In genomic region chr9:136795027-136795402, GRCh38 we compare ENCODE assay signal across 18 cellular contexts. TPM values are rescaled to one million over a fixed set of nuclear protein-coding genes. Genes with fewer than 3 reads are reported as not detected.
A peak's percentile ranks its signal among the peaks of the same experiment; 100 is the strongest.
DNase-seq lines count a peak whose midpoint lies in the region; ATAC-seq and TF ChIP-seq lines count a peak whose summit lies in the region.
"Had no signal": no experiment of that assay in that cellular context is flagged by ENCODE, and none has a peak within 500 bp of the region (broad histone marks: within the 10 kb centered on the region; RNA-seq: fewer than 3 reads in every experiment).

No MANE protein-coding gene starts in this region.

- H3K79me2 ChIP-seq in hepatocyte = peaks cover 28% of the 10 kb centered on the region

- H3K4me3 ChIP-seq in cardiac muscle cell (no peak overlapping the region), hepatocyte (no peak overlapping the region), neutrophil (ENCODE audit: low read depth in 1 of 2, low read length in 1 of 2) (peak overlapping the region in 1 of 2 experiments; percentile 10)
- H3K4me3 ChIP-seq: GM23338, K562 had no signal

- peak overlapping the region; percentile 29 for H3K4me2 ChIP-seq in hepatocyte
- H3K4me2 ChIP-seq: GM23338 had no signal

- no peak overlapping the region for H2AFZ ChIP-seq in hepatocyte
- H2AFZ ChIP-seq: GM23338 had no signal

- H3K27ac ChIP-seq in cardiac muscle cell = peak overlapping the region; percentile 99
- peak overlapping the region; percentile 97 for H3K27ac ChIP-seq in hepatocyte
- H3K27ac ChIP-seq in neutrophil = peak overlapping the region; percentile 61

- no peaks in the 10 kb centered on the region for H3K27me3 ChIP-seq in cardiac muscle cell
- no peaks in the 10 kb centered on the region for H3K27me3 ChIP-seq in hepatocyte
- peaks cover 40% of the 10 kb centered on the region for H3K27me3 ChIP-seq in neutrophil

- intact Hi-C loops in left cardiac atrium (cut with DNase I) = loop anchor here in 1 of 2 donors (10.0 kb wide), 1 partner anchor 50 kb away; the partner anchor contains the start of genes AJM1 and PHPT1

- TF ChIP-seq CTCF in cardiac muscle cell (IDR thresholded peaks at IDR 0.05; ENCODE audit: low read depth, low read length) (no peak), hepatocyte (IDR thresholded peaks at IDR 0.05; ENCODE audit: poor library complexity) (no peak), neutrophil (IDR thresholded peaks at IDR 0.05) (no peak), GM20000 (IDR thresholded peaks at IDR 0.05; ENCODE audit: extremely low read depth, missing control alignments) (no peak)

- no peaks in the 10 kb centered on the region for H4K20me1 ChIP-seq in hepatocyte (ENCODE audit: insufficient read depth, poor library complexity, severe bottlenecking)

- no peak for DNase-seq in cardiac muscle cell (ENCODE audit: low read depth in 1 of 2, low spot score in 1 of 2)
- DNase-seq in left cardiac atrium = no peak
- peak; percentile 14 for DNase-seq in GF-D8 (lab: John Stamatoyannopoulos, UW)
- DNase-seq in hepatocyte (ENCODE audit: low spot score) = no peak
- no peak for DNase-seq in stimulated activated CD4-positive, alpha-beta T cell treated with anti-CD3 and anti-CD28 coated beads, Interleukin-2, amount 100 ng/mL, for 48 hours
- no peak for DNase-seq in GM20000 (ENCODE audit: low spot score)
- DNase-seq: CD4-positive, alpha-beta T cell; DND-41; GDM1; NCI-H1092; NCI-H1694; NCI-H446 treated with DMSO at 0.1 percent for 48 hours; NCI-H748 treated with DMSO at 0.1 percent for 48 hours; SHP77 had no signal

- ATAC-seq in left cardiac atrium = no peak
- ATAC-seq in HG02852 (IDR thresholded peaks at IDR 0.05; ENCODE audit: unreplicated experiment) = no peak
- ATAC-seq: GM23338, K562 had no signal

- no peaks in the 10 kb centered on the region for H3K9me2 ChIP-seq in hepatocyte (replicated peaks; ENCODE audit: insufficient read depth)

- H3K9me3 ChIP-seq in cardiac muscle cell (ENCODE audit: low read depth) = no peaks in the 10 kb centered on the region
- no peaks in the 10 kb centered on the region for H3K9me3 ChIP-seq in hepatocyte (ENCODE audit: low read depth)
- H3K9me3 ChIP-seq in neutrophil = no peaks in the 10 kb centered on the region

- no peaks in the 10 kb centered on the region for H3K36me3 ChIP-seq in cardiac muscle cell
- H3K36me3 ChIP-seq in hepatocyte (replicated peaks; ENCODE audit: insufficient read depth, low read depth) = no peaks in the 10 kb centered on the region
- no peaks in the 10 kb centered on the region for H3K36me3 ChIP-seq in neutrophil

- H3K4me1 ChIP-seq in cardiac muscle cell (ENCODE audit: low read depth) (peaks cover 55% of the 10 kb centered on the region), hepatocyte (ENCODE audit: insufficient read depth) (peaks cover 62% of the 10 kb centered on the region), neutrophil (ENCODE audit: control insufficient read depth in 1 of 2, insufficient read depth in 1 of 2, low read depth in 1 of 2, low read length in 1 of 2) (peaks cover 51 to 69% of the 10 kb centered on the region in 2 experiments)

- WGBS in hepatocyte (ENCODE audit: low lambda C conversion rate, missing lambda C conversion rate) = 88% methylated on average over 8 of the region's 8 CpGs

RNA-seq across cellular contexts. Expression of gene CCDC183, which starts 1.1 kb away (rescaled TPM):
- total RNA-seq in cardiac muscle cell (32.4 and 49.3 TPM in 2 replicates), left cardiac atrium (1 to 10 TPM; 1.1 to 1.6 TPM), hepatocyte (10.5 and 17.7 TPM in 2 replicates)
- polyA plus RNA-seq in cardiac muscle cell (40.1 and 43.1 TPM in 2 replicates), hepatocyte (32.1 and 56.4 TPM in 2 replicates)

RNA-seq across cellular contexts. Expression of gene TMEM141, which starts 3.9 kb away (rescaled TPM):
- 200 and 306 TPM in 2 replicates for total RNA-seq in cardiac muscle cell
- polyA plus RNA-seq in cardiac muscle cell = 169 and 238 TPM in 2 replicates
- total RNA-seq in left cardiac atrium = 10 to 100 TPM; 81.1 to 85.7 TPM
- total RNA-seq in hepatocyte = 230 and 232 TPM in 2 replicates
- polyA plus RNA-seq in hepatocyte = 372 and 385 TPM in 2 replicates

RNA-seq across cellular contexts. Expression of gene RABL6, which starts 12.7 kb away (rescaled TPM):
- 131 and 153 TPM in 2 replicates for total RNA-seq in cardiac muscle cell
- polyA plus RNA-seq in cardiac muscle cell = 101 and 115 TPM in 2 replicates
- 10 to 100 TPM; 61.6 to 71.4 TPM for total RNA-seq in left cardiac atrium
- 67.2 and 72.3 TPM in 2 replicates for total RNA-seq in hepatocyte
- polyA plus RNA-seq in hepatocyte = 103 and 110 TPM in 2 replicates

RNA-seq across cellular contexts. Expression of gene LCN15, which starts 30.7 kb away (rescaled TPM):
- total RNA-seq in cardiac muscle cell (0.32 and 0.77 TPM in 2 replicates), left cardiac atrium (1 to 10 TPM in 1 of 2 donors, under 1 TPM in 1; 0.41 to 1.1 TPM), hepatocyte (1.5 and 35.9 TPM in 2 replicates)
- polyA plus RNA-seq in cardiac muscle cell (0.17 TPM in 1 of 2 replicates, not detected in the other), hepatocyte (0.85 and 1.4 TPM in 2 replicates)
- total RNA-seq: CD4-positive, alpha-beta T cell; K562 had no signal

RNA-seq across cellular contexts. Expression of gene LCN8, which starts 37.0 kb away (rescaled TPM):
- total RNA-seq in cardiac muscle cell (not detected in 2 replicates), left cardiac atrium (not detected), hepatocyte (not detected in 2 replicates)
- polyA plus RNA-seq in cardiac muscle cell (0.81 TPM in 1 of 2 replicates, not detected in the other), hepatocyte (not detected in 2 replicates)
- total RNA-seq: CD4-positive, alpha-beta T cell; GM23338; K562 had no signal
- polyA plus RNA-seq: GM23338, K562 had no signal
